Comparison of ENCODE assay signal across 8 cellular contexts in the genomic region with DNA sequence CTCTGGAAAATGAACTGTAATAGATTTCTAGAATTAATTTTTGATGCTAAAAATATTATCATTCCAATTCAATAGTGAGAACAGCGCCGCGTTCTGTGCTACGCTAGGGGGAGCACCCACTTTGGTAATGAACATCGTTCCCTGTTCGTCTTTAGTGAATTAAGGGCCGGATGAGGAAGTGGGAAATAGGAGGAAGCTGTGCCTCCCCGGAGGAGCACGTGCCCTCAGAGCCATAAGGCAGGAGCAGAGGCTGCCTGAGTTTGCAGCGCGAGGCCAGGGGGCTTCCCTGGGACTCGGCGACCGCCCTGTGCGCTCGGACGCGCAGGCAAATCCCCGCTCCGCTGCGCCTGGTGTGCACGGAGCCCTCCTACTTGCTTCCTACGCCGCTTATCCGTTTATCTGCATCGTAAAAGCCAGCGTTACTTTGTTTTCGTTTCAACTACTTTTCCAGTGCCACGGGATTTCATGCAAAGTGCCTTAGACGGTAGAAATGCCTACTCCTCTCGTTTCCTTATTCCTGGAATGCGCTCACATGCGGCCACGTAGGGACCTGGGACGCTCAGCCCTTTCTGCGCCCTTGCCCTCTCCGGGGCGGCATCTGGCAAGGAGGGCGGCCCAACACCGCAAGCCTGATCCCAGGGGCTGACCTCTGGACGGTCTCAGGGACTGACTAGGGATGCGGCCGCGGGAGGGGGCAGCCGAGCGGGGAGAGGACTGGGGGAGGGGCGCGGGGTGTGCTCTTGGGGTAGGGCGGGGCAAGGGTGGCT.
DNase-seq lines count a peak whose midpoint lies in the region; FAIRE-seq and TF ChIP-seq lines count a peak whose summit lies in the region.

No MANE protein-coding gene starts in this region.

- no peak overlapping the region; the same call in 1 of the 2 replicates for H3K27ac ChIP-seq in ACC112 (ENCODE audit: low read depth, low read length)
- no peak overlapping the region for H3K27ac ChIP-seq in HEK293 (ENCODE audit: extremely low read depth, low read depth, low read length)
- H3K27ac ChIP-seq in endothelial cell of umbilical vein (ENCODE audit: insufficient read depth, low read depth, low read length): no peak overlapping the region

- CTCF ChIA-PET in HEK293 (lab: Yijun Ruan, JAX): interaction anchor here (0.6 to 0.7 kb wide), 4 partner anchors 59 to 331 kb away, joined by 3 read pairs; no protein-coding TSS in a partner anchor
- CTCF ChIA-PET in endothelial cell of umbilical vein (lab: Charles Lee): interaction anchor here (0.6 to 10.9 kb wide), 7 partner anchors 9 to 353 kb away, joined by 3 to 316 read pairs (median 3); no protein-coding TSS in a partner anchor

- H3K4me1 ChIP-seq in ACC112 (ENCODE audit: control insufficient read depth, insufficient read depth, low read length, unreplicated experiment) (peaks cover 8% of the 10 kb centered on the region), HEK293 (ENCODE audit: control insufficient read depth, insufficient read depth, low read length) (peaks cover 4% of the 10 kb centered on the region), endothelial cell of umbilical vein (ENCODE audit: control insufficient read depth, extremely low read depth, insufficient read depth, low read length) (peaks cover 3% of the 10 kb centered on the region)

- intact Hi-C loops in endothelial cell of umbilical vein (cut with micrococcal nuclease): loop anchor here (1.0 kb wide), 2 partner anchors 59 to 172 kb away; no protein-coding TSS in a partner anchor

- no peak for TF ChIP-seq CTCF in HEK293 (tag by site-specific recombination; IDR thresholded peaks at IDR 0.05)
- TF ChIP-seq CTCF in WI38 (IDR thresholded peaks at IDR 0.05; ENCODE audit: low read depth, low read length): peak; percentile 38
- peak; percentile 49 for TF ChIP-seq CTCF in endothelial cell of umbilical vein (IDR thresholded peaks at IDR 0.05; ENCODE audit: extremely low read depth in 1 of 2, insufficient read depth in 1 of 2, low read depth in 1 of 2, low read length in 2 of 2)

- peaks cover 11% of the 10 kb centered on the region for H3K27me3 Mint-ChIP-seq in stimulated activated naive CD8-positive, alpha-beta T cell treated with anti-CD3 and anti-CD28 coated beads, Interleukin-15, Interleukin-2, amounts not matched to agents 100 ng/mL and 50 ng/mL, for 24 hours

- no peaks in the 10 kb centered on the region for H3K9me3 Mint-ChIP-seq in stimulated activated naive CD8-positive, alpha-beta T cell treated with anti-CD3 and anti-CD28 coated beads, Interleukin-15, Interleukin-2, amounts not matched to agents 100 ng/mL and 50 ng/mL, for 24 hours

- H3K9me3 ChIP-seq in HEK293 (ENCODE audit: control insufficient read depth, insufficient read depth, low read depth, low read length): no peaks in the 10 kb centered on the region
- no peaks in the 10 kb centered on the region for H3K9me3 ChIP-seq in endothelial cell of umbilical vein (replicated peaks; ENCODE audit: control insufficient read depth, insufficient read depth, low read length)

- POLR2A ChIA-PET in HEK293 (lab: Yijun Ruan, JAX) (no interaction called here), endothelial cell of umbilical vein (lab: Charles Lee) (no interaction called here)

- TF ChIP-seq POLR2A in endothelial cell of umbilical vein (IDR thresholded peaks at IDR 0.05; ENCODE audit: low read depth, low read length): no peak

- H3K4me2 ChIP-seq in endothelial cell of umbilical vein (ENCODE audit: insufficient read depth, low read length): no peak overlapping the region

- FAIRE-seq in endothelial cell of umbilical vein (lab: Jason Lieb, UNC): peak; percentile 80

- H3K9ac ChIP-seq in endothelial cell of umbilical vein (replicated peaks; ENCODE audit: extremely low read depth, insufficient read depth, low read length): no peak overlapping the region

- peak overlapping the region; percentile 82 for H3K4me3 ChIP-seq in ACC112 (ENCODE audit: low read depth, low read length)
- no peak overlapping the region for H3K4me3 ChIP-seq in HEK293 (ENCODE audit: low read depth, low read length)
- H3K4me3 ChIP-seq in WI38 (ENCODE audit: low read depth, low read length): no peak overlapping the region
- no peak overlapping the region for H3K4me3 ChIP-seq in endothelial cell of umbilical vein (replicated peaks in 1 of 3; ENCODE audit: insufficient read depth in 1 of 3, low read depth in 1 of 3, low read length in 3 of 3)

- peaks cover 20% of the 10 kb centered on the region for H3K4me1 Mint-ChIP-seq in stimulated activated naive CD8-positive, alpha-beta T cell treated with anti-CD3 and anti-CD28 coated beads, Interleukin-15, Interleukin-2, amounts not matched to agents 100 ng/mL and 50 ng/mL, for 24 hours (ENCODE audit: low read depth)

- H3K36me3 Mint-ChIP-seq in stimulated activated naive CD8-positive, alpha-beta T cell treated with anti-CD3 and anti-CD28 coated beads, Interleukin-15, Interleukin-2, amounts not matched to agents 100 ng/mL and 50 ng/mL, for 24 hours (ENCODE audit: low read depth): no peaks in the 10 kb centered on the region

- H3K4me3 Mint-ChIP-seq in stimulated activated naive CD8-positive, alpha-beta T cell treated with anti-CD3 and anti-CD28 coated beads, Interleukin-15, Interleukin-2, amounts not matched to agents 100 ng/mL and 50 ng/mL, for 24 hours: peak overlapping the region; percentile 35

- peak overlapping the region; percentile 55 for H3K27ac Mint-ChIP-seq in stimulated activated naive CD8-positive, alpha-beta T cell treated with anti-CD3 and anti-CD28 coated beads, Interleukin-15, Interleukin-2, amounts not matched to agents 100 ng/mL and 50 ng/mL, for 24 hours

- H4K20me1 ChIP-seq in endothelial cell of umbilical vein (replicated peaks; ENCODE audit: control insufficient read depth, extremely low read depth, insufficient read depth, low read length): no peaks in the 10 kb centered on the region

- DNase-seq in endothelial cell of umbilical vein (ENCODE audit: low read depth, low spot score): peak; percentile 51
- peak; percentile 58 to 59 for DNase-seq in lung microvascular endothelial cell (ENCODE audit: low read depth in 2 of 2)
- DNase-seq in D341Med (ENCODE audit: low spot score): no peak
- DNase-seq in NCI-H1048 (lab: John Stamatoyannopoulos, UW): no peak

- H3K79me2 ChIP-seq in ACC112 (ENCODE audit: control insufficient read depth, insufficient read depth, low read length, unreplicated experiment) (no peaks in the 10 kb centered on the region), endothelial cell of umbilical vein (ENCODE audit: control insufficient read depth, insufficient read depth, low read length) (no peaks in the 10 kb centered on the region)

- no peaks in the 10 kb centered on the region for H3K27me3 ChIP-seq in ACC112 (ENCODE audit: insufficient read depth, low read length)
- no peaks in the 10 kb centered on the region for H3K27me3 ChIP-seq in endothelial cell of umbilical vein (ENCODE audit: control insufficient read depth in 2 of 2, insufficient read depth in 2 of 2, low read length in 2 of 2)

- BruUV-seq in endothelial cell of umbilical vein (replicated peaks; lab: Mats Ljungman, UMichigan): no TSS peak

- dilution Hi-C loops in endothelial cell of umbilical vein (cut with MboI; ENCODE audit: extremely low pct_ligation_motif_present, low sequenced_read_pairs): no loop called here

- peak overlapping the region; percentile 79 for H2AFZ ChIP-seq in ACC112 (ENCODE audit: low read length, unreplicated experiment)
- H2AFZ ChIP-seq in endothelial cell of umbilical vein (ENCODE audit: low read depth, low read length): peak overlapping the region; percentile 47

- H3K9me1 ChIP-seq in endothelial cell of umbilical vein (replicated peaks; ENCODE audit: control insufficient read depth, extremely low read depth, insufficient read depth, low read length): no peaks in the 10 kb centered on the region

- no peaks in the 10 kb centered on the region for H3K36me3 ChIP-seq in ACC112 (ENCODE audit: insufficient read depth, low read length)
- H3K36me3 ChIP-seq in HEK293 (ENCODE audit: control insufficient read depth in 2 of 2, insufficient read depth in 1 of 2, low read length in 2 of 2): no peaks in the 10 kb centered on the region
- no peaks in the 10 kb centered on the region for H3K36me3 ChIP-seq in endothelial cell of umbilical vein (ENCODE audit: control insufficient read depth in 2 of 2, extremely low read depth in 1 of 2, insufficient read depth in 2 of 2, low read length in 2 of 2)

TF ChIP-seq in HEK293, 187 proteins besides CTCF, POLR2A, EP300 and RAD21:
- TF ChIP-seq KLF1 (tag by site-specific recombination; IDR thresholded peaks at IDR 0.05) (0 out of 2 replicates have a peak, but pooled peaks have one; percentile 15), SETDB1 (IDR thresholded peaks at IDR 0.05; ENCODE audit: insufficient read length, low read length) (peak; percentile 84), ZNF23 (tag by site-specific recombination; IDR thresholded peaks at IDR 0.05; ENCODE audit: borderline replicate concordance) (no peak)
TF ChIP-seq in HEK293: peak in this region for 2.

TF ChIP-seq in endothelial cell of umbilical vein, 7 proteins besides CTCF, POLR2A, EP300 and RAD21:
- no peak for TF ChIP-seq GATA2 (IDR thresholded peaks at IDR 0.05; ENCODE audit: insufficient read depth, insufficient read length, low read depth, low read length)
- TF ChIP-seq, protein P1, sequence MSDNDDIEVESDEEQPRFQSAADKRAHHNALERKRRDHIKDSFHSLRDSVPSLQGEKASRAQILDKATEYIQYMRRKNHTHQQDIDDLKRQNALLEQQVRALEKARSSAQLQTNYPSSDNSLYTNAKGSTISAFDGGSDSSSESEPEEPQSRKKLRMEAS (IDR thresholded peaks at IDR 0.05; ENCODE audit: insufficient read depth, insufficient read length): peak; percentile 74
- peak; percentile 52 for TF ChIP-seq MYC (IDR thresholded peaks at IDR 0.05; ENCODE audit: low read depth, low read length)

Comparison
In these comparisons a context has a peak if more than half of its experiments do, and no peak if none do; other contexts are left out.
1. DNase-seq: peak in endothelial cell of umbilical vein (single experiment) and lung microvascular endothelial cell (2 of 2); none in D341Med (single experiment) and NCI-H1048 (single experiment).